1 cellular context compared by ENCODE assay signal in the genomic region with DNA sequence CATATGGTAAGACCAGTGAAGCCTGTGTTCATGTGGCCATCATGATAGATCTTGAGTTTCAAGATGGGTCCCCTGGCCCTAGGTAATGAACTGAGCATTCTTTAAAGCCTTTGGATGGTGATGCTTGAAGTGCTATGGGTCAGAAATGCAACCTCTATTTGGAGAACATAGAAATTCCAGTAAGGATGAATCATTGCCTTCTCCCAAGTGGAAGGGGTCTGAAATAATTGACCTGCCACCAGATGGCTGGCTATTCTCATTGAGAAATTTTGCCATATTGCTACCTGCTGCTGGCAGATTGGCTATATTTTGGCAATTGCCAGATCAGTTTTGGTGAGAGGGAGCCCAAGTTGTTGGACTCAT.
TF ChIP-seq lines count a peak whose summit lies in the region.

No MANE protein-coding gene starts in this region.

TF ChIP-seq in SK-N-SH treated with all-trans-retinoic acid at 6 μM for 48 hours, 23 proteins besides CTCF, POLR2A, EP300 and RAD21 (continued from another document):
- TF ChIP-seq, protein P1, sequence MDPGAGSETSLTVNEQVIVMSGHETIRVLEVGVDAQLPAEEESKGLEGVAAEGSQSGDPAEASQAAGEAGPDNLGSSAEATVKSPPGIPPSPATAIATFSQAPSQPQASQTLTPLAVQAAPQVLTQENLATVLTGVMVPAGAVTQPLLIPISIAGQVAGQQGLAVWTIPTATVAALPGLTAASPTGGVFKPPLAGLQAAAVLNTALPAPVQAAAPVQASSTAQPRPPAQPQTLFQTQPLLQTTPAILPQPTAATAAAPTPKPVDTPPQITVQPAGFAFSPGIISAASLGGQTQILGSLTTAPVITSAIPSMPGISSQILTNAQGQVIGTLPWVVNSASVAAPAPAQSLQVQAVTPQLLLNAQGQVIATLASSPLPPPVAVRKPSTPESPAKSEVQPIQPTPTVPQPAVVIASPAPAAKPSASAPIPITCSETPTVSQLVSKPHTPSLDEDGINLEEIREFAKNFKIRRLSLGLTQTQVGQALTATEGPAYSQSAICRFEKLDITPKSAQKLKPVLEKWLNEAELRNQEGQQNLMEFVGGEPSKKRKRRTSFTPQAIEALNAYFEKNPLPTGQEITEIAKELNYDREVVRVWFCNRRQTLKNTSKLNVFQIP (CRISPR knock-in tag; IDR thresholded peaks at IDR 0.05; ENCODE audit: borderline replicate concordance, low read depth) = no peak
- TF ChIP-seq, protein P2, sequence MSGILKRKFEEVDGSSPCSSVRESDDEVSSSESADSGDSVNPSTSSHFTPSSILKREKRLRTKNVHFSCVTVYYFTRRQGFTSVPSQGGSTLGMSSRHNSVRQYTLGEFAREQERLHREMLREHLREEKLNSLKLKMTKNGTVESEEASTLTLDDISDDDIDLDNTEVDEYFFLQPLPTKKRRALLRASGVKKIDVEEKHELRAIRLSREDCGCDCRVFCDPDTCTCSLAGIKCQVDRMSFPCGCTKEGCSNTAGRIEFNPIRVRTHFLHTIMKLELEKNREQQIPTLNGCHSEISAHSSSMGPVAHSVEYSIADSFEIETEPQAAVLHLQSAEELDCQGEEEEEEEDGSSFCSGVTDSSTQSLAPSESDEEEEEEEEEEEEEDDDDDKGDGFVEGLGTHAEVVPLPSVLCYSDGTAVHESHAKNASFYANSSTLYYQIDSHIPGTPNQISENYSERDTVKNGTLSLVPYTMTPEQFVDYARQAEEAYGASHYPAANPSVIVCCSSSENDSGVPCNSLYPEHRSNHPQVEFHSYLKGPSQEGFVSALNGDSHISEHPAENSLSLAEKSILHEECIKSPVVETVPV (CRISPR knock-in tag; IDR thresholded peaks at IDR 0.05) = no peak
- no peak for TF ChIP-seq TOX (CRISPR knock-in tag; IDR thresholded peaks at IDR 0.05; ENCODE audit: borderline replicate concordance)
- TF ChIP-seq ARNTL (CRISPR knock-in tag; IDR thresholded peaks at IDR 0.05; ENCODE audit: borderline replicate concordance, low read depth) = no peak
- TF ChIP-seq ISL1 (CRISPR knock-in tag; IDR thresholded peaks at IDR 0.05) = no peak
- TF ChIP-seq, protein P3, sequence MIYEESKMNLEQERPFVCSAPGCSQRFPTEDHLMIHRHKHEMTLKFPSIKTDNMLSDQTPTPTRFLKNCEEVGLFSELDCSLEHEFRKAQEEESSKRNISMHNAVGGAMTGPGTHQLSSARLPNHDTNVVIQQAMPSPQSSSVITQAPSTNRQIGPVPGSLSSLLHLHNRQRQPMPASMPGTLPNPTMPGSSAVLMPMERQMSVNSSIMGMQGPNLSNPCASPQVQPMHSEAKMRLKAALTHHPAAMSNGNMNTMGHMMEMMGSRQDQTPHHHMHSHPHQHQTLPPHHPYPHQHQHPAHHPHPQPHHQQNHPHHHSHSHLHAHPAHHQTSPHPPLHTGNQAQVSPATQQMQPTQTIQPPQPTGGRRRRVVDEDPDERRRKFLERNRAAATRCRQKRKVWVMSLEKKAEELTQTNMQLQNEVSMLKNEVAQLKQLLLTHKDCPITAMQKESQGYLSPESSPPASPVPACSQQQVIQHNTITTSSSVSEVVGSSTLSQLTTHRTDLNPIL (CRISPR knock-in tag; IDR thresholded peaks at IDR 0.05; ENCODE audit: low read depth) = no peak
- no peak for TF ChIP-seq ZFP3 (CRISPR knock-in tag; IDR thresholded peaks at IDR 0.05)
- no peak for TF ChIP-seq BACH2 (CRISPR knock-in tag; IDR thresholded peaks at IDR 0.05; ENCODE audit: borderline replicate concordance)
- no peak for TF ChIP-seq TCF4 (CRISPR knock-in tag; IDR thresholded peaks at IDR 0.05; ENCODE audit: borderline replicate concordance)
- TF ChIP-seq RARB (CRISPR knock-in tag; IDR thresholded peaks at IDR 0.05) = no peak
- no peak for TF ChIP-seq PATZ1 (CRISPR knock-in tag; IDR thresholded peaks at IDR 0.05; ENCODE audit: borderline replicate concordance)
